ENCODE assay signal across 20 cellular contexts in the genomic region with DNA sequence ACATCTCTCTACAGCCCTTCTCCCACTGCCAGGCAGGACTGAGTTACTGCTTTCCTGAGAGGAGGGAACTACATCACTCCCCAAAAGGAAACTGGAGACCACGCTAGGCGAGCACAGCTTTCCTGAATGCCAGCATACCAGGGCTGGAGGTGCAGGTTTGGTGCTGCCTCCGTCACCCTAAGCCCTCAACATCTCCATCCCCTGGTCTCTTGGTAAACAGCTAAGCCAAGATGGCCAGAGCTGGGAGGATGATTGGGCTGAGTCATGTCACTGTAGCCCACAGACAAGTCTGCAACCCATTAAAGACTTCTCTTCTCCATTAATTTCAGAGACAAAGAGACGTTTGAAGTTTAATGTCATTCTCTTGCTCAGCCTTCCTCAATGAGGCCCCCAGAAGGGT.
"Had no signal": no experiment of that assay in that cellular context is flagged by ENCODE, and none has a peak within 500 bp of the region (broad histone marks: within the 10 kb centered on the region; RNA-seq: fewer than 3 reads in every experiment).

No MANE protein-coding gene starts in this region.

- H3K9me3 ChIP-seq: body of pancreas, suprapubic skin, transverse colon had no signal

- H3K36me3 Mint-ChIP-seq: neural progenitor cell, WTC11 had no signal

- DNase-seq: activated CD4-positive, alpha-beta T cell treated with anti-CD3 and anti-CD28 coated beads for 36 hours; activated CD4-positive, alpha-beta T cell treated with anti-CD3 and anti-CD28 coated beads, Interleukin-2, amount 50 U/mL, for 48 hours; activated naive CD4-positive, alpha-beta T cell treated with Interleukin-2 at 50 U/mL for 16 hours; body of pancreas; central memory CD4-positive, alpha-beta T cell; dorsolateral prefrontal cortex; foreskin keratinocyte; glutamatergic neuron; hippocampal formation; left colon; lower lobe of right lung; stimulated activated CD4-positive, alpha-beta T cell treated with anti-CD3 and anti-CD28 coated beads, Interleukin-15, amount 100 ng/mL, for 24 hours; stimulated activated CD4-positive, alpha-beta T cell treated with anti-CD3 and anti-CD28 coated beads, Interleukin-2, amount 100 ng/mL, for 48 hours; stimulated activated naive CD8-positive, alpha-beta T cell treated with anti-CD3 and anti-CD28 coated beads, Interleukin-15, amount 100 ng/mL, for 72 hours; transverse colon had no signal

- H2AFZ ChIP-seq: neural progenitor cell had no signal

- ATAC-seq: body of pancreas; left colon; lower lobe of right lung; stimulated activated naive CD8-positive, alpha-beta T cell treated with anti-CD3 and anti-CD28 coated beads, Interleukin-15, amount 100 ng/mL, for 72 hours had no signal

- H3K4me1 ChIP-seq: body of pancreas, lower lobe of right lung, transverse colon had no signal

- H3K9ac ChIP-seq: neural progenitor cell had no signal

- H3K27ac ChIP-seq: body of pancreas, dorsolateral prefrontal cortex, foreskin keratinocyte, lower lobe of right lung, neural progenitor cell, skin epidermis, suprapubic skin, transverse colon had no signal

- H3K36me3 ChIP-seq: lower lobe of right lung, neural progenitor cell, suprapubic skin, transverse colon had no signal

- H3K4me3 Mint-ChIP-seq: activated CD4-positive, alpha-beta T cell treated with anti-CD3 and anti-CD28 coated beads for 36 hours; activated T-helper 1 cell treated with anti-CD3 and anti-CD28 coated beads, Interleukin-12 subunit alpha, Interleukin-12 subunit beta, Interleukin-2, Interleukin-4 antibody, amounts not matched to agents 30 ng/mL and 10 ng/mL and 1 ng/mL, durations not matched to agents 14 hours and 24 hours and 36 hours; stimulated activated naive CD8-positive, alpha-beta T cell treated with anti-CD3 and anti-CD28 coated beads, Interleukin-15, amount 100 ng/mL, for 72 hours had no signal

- H3K27ac Mint-ChIP-seq: activated CD4-positive, alpha-beta T cell treated with anti-CD3 and anti-CD28 coated beads for 36 hours; activated T-helper 1 cell treated with anti-CD3 and anti-CD28 coated beads, Interleukin-12 subunit alpha, Interleukin-12 subunit beta, Interleukin-2, Interleukin-4 antibody, amounts not matched to agents 30 ng/mL and 10 ng/mL and 1 ng/mL, durations not matched to agents 14 hours and 24 hours and 36 hours; neural progenitor cell; stimulated activated naive CD8-positive, alpha-beta T cell treated with anti-CD3 and anti-CD28 coated beads, Interleukin-15, amount 100 ng/mL, for 72 hours; WTC11 had no signal

- H3K4me3 ChIP-seq: body of pancreas, lower lobe of right lung, skin epidermis, suprapubic skin, transverse colon had no signal
